1 cellular context compared by ENCODE assay signal in the genomic region with DNA sequence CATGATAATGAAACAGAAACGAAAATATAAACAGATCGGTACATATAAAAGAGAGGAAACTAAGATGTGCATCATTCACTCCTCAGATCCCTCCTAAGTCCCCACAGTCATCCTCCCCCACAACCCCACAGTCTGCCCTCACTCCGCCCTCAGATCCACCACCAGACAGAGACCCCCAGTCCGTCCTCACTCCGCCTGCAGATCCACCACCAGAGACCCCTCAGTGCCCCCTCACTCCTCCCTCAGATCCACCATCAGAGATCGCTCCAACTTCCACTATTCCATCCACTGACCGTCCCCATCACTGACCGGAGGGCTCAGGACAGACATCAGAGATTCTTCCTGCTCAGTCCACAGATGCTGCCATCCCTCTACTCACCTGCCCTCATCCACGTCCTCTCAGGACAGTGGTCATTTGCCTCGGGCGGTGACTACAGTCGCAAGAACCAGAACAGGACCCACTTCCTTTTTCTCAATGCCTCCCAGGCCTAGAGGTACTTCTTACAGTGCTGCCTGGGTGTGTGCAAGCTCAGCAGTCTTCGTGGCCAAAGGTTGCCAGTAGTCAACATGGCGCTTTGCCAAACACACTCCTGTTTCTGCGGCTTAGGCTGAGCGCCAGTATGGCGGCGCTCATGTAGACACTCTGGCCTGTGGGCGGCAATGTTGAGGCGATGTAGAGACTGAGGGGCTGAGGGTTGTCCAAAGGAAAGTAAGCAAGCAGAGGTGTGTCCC.
TF ChIP-seq lines count a peak whose summit lies in the region.

No MANE protein-coding gene starts in this region.

TF ChIP-seq in GM12878, 131 proteins besides CTCF, POLR2A, EP300 and RAD21:
- TF ChIP-seq, protein P1, sequence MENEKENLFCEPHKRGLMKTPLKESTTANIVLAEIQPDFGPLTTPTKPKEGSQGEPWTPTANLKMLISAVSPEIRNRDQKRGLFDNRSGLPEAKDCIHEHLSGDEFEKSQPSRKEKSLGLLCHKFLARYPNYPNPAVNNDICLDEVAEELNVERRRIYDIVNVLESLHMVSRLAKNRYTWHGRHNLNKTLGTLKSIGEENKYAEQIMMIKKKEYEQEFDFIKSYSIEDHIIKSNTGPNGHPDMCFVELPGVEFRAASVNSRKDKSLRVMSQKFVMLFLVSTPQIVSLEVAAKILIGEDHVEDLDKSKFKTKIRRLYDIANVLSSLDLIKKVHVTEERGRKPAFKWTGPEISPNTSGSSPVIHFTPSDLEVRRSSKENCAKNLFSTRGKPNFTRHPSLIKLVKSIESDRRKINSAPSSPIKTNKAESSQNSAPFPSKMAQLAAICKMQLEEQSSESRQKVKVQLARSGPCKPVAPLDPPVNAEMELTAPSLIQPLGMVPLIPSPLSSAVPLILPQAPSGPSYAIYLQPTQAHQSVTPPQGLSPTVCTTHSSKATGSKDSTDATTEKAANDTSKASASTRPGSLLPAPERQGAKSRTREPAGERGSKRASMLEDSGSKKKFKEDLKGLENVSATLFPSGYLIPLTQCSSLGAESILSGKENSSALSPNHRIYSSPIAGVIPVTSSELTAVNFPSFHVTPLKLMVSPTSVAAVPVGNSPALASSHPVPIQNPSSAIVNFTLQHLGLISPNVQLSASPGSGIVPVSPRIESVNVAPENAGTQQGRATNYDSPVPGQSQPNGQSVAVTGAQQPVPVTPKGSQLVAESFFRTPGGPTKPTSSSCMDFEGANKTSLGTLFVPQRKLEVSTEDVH (IDR thresholded peaks at IDR 0.05; ENCODE audit: low read depth, partially characterized antibody): no peak
- TF ChIP-seq SUZ12 (IDR thresholded peaks at IDR 0.05; ENCODE audit: unreplicated experiment) (no peak), CREM (IDR thresholded peaks at IDR 0.05; ENCODE audit: low read depth) (no peak), SMAD5 (IDR thresholded peaks at IDR 0.05; ENCODE audit: low read depth) (no peak), FOXK2 (IDR thresholded peaks at IDR 0.05) (no peak), ZBTB40 (IDR thresholded peaks at IDR 0.05; ENCODE audit: borderline replicate concordance) (no peak)
- TF ChIP-seq, protein P2, sequence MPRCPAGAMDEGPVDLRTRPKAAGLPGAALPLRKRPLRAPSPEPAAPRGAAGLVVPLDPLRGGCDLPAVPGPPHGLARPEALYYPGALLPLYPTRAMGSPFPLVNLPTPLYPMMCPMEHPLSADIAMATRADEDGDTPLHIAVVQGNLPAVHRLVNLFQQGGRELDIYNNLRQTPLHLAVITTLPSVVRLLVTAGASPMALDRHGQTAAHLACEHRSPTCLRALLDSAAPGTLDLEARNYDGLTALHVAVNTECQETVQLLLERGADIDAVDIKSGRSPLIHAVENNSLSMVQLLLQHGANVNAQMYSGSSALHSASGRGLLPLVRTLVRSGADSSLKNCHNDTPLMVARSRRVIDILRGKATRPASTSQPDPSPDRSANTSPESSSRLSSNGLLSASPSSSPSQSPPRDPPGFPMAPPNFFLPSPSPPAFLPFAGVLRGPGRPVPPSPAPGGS (IDR thresholded peaks at IDR 0.05; ENCODE audit: borderline replicate concordance, insufficient read depth, low read depth, low read length, poor library complexity, severe bottlenecking): no peak
- TF ChIP-seq, protein P3, sequence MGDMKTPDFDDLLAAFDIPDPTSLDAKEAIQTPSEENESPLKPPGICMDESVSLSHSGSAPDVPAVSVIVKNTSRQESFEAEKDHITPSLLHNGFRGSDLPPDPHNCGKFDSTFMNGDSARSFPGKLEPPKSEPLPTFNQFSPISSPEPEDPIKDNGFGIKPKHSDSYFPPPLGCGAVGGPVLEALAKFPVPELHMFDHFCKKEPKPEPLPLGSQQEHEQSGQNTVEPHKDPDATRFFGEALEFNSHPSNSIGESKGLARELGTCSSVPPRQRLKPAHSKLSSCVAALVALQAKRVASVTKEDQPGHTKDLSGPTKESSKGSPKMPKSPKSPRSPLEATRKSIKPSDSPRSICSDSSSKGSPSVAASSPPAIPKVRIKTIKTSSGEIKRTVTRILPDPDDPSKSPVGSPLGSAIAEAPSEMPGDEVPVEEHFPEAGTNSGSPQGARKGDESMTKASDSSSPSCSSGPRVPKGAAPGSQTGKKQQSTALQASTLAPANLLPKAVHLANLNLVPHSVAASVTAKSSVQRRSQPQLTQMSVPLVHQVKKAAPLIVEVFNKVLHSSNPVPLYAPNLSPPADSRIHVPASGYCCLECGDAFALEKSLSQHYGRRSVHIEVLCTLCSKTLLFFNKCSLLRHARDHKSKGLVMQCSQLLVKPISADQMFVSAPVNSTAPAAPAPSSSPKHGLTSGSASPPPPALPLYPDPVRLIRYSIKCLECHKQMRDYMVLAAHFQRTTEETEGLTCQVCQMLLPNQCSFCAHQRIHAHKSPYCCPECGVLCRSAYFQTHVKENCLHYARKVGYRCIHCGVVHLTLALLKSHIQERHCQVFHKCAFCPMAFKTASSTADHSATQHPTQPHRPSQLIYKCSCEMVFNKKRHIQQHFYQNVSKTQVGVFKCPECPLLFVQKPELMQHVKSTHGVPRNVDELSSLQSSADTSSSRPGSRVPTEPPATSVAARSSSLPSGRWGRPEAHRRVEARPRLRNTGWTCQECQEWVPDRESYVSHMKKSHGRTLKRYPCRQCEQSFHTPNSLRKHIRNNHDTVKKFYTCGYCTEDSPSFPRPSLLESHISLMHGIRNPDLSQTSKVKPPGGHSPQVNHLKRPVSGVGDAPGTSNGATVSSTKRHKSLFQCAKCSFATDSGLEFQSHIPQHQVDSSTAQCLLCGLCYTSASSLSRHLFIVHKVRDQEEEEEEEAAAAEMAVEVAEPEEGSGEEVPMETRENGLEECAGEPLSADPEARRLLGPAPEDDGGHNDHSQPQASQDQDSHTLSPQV (IDR thresholded peaks at IDR 0.05): no peak
- TF ChIP-seq, protein P4, sequence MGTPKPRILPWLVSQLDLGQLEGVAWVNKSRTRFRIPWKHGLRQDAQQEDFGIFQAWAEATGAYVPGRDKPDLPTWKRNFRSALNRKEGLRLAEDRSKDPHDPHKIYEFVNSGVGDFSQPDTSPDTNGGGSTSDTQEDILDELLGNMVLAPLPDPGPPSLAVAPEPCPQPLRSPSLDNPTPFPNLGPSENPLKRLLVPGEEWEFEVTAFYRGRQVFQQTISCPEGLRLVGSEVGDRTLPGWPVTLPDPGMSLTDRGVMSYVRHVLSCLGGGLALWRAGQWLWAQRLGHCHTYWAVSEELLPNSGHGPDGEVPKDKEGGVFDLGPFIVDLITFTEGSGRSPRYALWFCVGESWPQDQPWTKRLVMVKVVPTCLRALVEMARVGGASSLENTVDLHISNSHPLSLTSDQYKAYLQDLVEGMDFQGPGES (IDR thresholded peaks at IDR 0.05): no peak
